In the genomic region with DNA sequence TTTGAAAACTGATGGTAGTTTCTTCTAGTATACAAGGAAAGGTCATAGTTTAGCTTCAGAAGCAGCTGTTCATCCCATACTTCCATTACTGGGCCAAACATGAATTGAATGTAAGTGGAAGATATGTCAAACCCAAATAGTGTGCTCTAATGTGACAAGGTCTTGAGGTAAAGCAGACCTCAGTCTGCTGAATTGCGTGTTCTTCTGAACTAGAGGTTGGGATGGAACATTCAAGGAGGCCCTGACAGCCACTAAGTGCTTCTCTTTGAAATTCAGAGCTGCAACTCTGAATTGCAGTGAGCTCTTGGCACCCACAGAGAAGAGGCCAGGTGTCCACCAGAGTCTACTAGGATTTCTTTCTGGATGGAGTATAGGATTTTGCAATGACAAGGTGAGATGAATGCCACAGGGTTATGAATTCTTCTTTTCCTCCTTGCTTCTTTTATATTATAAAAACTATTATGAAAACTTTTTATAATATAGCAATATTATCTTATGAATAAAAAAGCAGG, we compare ENCODE assay signal across 27 cellular contexts.
"Had no signal": no experiment of that assay in that cellular context is flagged by ENCODE, and none has a peak within 500 bp of the region (broad histone marks: within the 10 kb centered on the region; RNA-seq: fewer than 3 reads in every experiment).

No MANE protein-coding gene starts in this region.

- H3K4me1 ChIP-seq: colonic mucosa, esophagus muscularis mucosa, foreskin keratinocyte, gastroesophageal sphincter, heart left ventricle, heart right ventricle had no signal

- H3K4me3 ChIP-seq: colonic mucosa, coronary artery, dorsolateral prefrontal cortex, esophagus muscularis mucosa, esophagus squamous epithelium, gastrocnemius medialis, gastroesophageal sphincter, heart left ventricle, heart right ventricle had no signal

- ATAC-seq: effector memory CD8-positive, alpha-beta T cell; esophagus mucosa; foreskin keratinocyte; gastroesophageal sphincter had no signal

- FAIRE-seq: colon, endometrium, endothelial cell of umbilical vein, frontal cortex had no signal

- H3K27ac ChIP-seq: colonic mucosa, coronary artery, dorsolateral prefrontal cortex, epithelial cell of prostate, esophagus muscularis mucosa, esophagus squamous epithelium, foreskin keratinocyte, gastrocnemius medialis, gastroesophageal sphincter, heart left ventricle, heart right ventricle had no signal

- DNase-seq: colonic mucosa; cortex of kidney; dermis blood vessel endothelial cell; dorsolateral prefrontal cortex; effector CD4-positive, alpha-beta T cell; effector CD8-positive, alpha-beta T cell; effector memory CD4-positive, alpha-beta T cell; effector memory CD8-positive, alpha-beta T cell; endodermal cell; erythroblast; esophagus squamous epithelium; foreskin fibroblast; foreskin keratinocyte; foreskin melanocyte; glutamatergic neuron; heart left ventricle; heart right ventricle had no signal

- H3K9me3 ChIP-seq: colonic mucosa, esophagus muscularis mucosa, esophagus squamous epithelium, gastrocnemius medialis, gastroesophageal sphincter, heart left ventricle, heart right ventricle had no signal

- H3K36me3 ChIP-seq: colonic mucosa had no signal

- H3K27me3 ChIP-seq: colonic mucosa, dorsolateral prefrontal cortex, esophagus muscularis mucosa, esophagus squamous epithelium, foreskin keratinocyte, gastrocnemius medialis, gastroesophageal sphincter, heart left ventricle, heart right ventricle had no signal
